8 cellular contexts compared by ENCODE assay signal in the genomic region with DNA sequence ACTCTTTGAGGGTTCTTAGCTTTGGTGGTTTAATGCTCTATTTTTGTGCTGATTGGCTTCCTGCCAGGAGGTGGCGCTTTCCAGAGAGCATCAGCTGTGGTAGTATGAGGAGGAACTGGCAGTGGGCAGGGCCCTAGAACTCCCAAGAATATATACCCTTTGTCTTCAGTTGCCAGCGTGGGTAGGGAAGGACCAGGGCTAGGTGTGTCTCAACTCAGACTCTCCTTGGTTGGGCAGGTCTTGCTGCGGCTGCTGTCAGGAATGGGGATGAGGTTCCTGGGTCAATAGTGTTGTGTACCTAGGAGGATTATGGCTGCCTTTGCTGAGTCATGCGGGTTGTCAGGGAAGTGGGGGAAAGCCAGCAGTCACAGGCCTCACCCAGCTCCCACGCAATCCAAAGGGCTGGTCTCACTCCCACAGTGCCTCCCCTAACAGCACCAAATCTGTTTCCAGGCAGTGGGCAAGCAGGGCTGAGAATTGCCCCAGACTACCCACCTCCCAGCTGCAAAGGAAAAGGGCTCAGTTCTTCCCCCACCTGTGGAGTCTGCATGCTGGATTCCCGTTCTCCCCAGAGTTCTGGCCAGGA.
A peak's percentile ranks its signal among the peaks of the same experiment; 100 is the strongest.
DNase-seq lines count a peak whose midpoint lies in the region; ATAC-seq and TF ChIP-seq lines count a peak whose summit lies in the region.

No MANE protein-coding gene starts in this region.

- DNase-seq in Calu3, result peak; percentile 47
- DNase-seq in GM20000 (ENCODE audit: low spot score), result no peak
- DNase-seq in SHP77 (lab: John Stamatoyannopoulos, UW), result peak; percentile 48 to 50
- DNase-seq in iPS DF 19.7 (ENCODE audit: low read depth, low spot score), result peak; percentile 45

- no TSS peak for BruUV-seq in Calu3 (replicated peaks; lab: Mats Ljungman, UMichigan)

- H3K9me3 Mint-ChIP-seq in Calu3 (ENCODE audit: low read depth, unreplicated experiment), result no peaks in the 10 kb centered on the region

- H3K36me3 Mint-ChIP-seq in Calu3 (ENCODE audit: insufficient read depth, unreplicated experiment), result no peaks in the 10 kb centered on the region

- peak overlapping the region; percentile 53 for H3K27ac Mint-ChIP-seq in Calu3 (ENCODE audit: unreplicated experiment)

- H3K27me3 Mint-ChIP-seq in Calu3 (ENCODE audit: unreplicated experiment), result no peaks in the 10 kb centered on the region

- no peak for ATAC-seq in HG02798 (IDR thresholded peaks at IDR 0.05; ENCODE audit: poor library complexity, unreplicated experiment)
- no peak for ATAC-seq in HG02759 (IDR thresholded peaks at IDR 0.05; ENCODE audit: unreplicated experiment)
- ATAC-seq in HG03280 (IDR thresholded peaks at IDR 0.05; ENCODE audit: unreplicated experiment), result no peak
- ATAC-seq in HG02852 (IDR thresholded peaks at IDR 0.05; ENCODE audit: unreplicated experiment), result no peak

- peaks cover 12% of the 10 kb centered on the region for H3K4me1 Mint-ChIP-seq in Calu3 (ENCODE audit: low read depth, unreplicated experiment)

- CTCF ChIA-PET in Calu3 (lab: Charles Lee), result no interaction called here

- no peak for TF ChIP-seq CTCF in Calu3 (IDR thresholded peaks at IDR 0.05; ENCODE audit: unreplicated experiment)
- peak; percentile 10 for TF ChIP-seq CTCF in GM20000 (IDR thresholded peaks at IDR 0.05; ENCODE audit: extremely low read depth, missing control alignments)

- intact Hi-C loops in Calu3 (cut with micrococcal nuclease; ENCODE audit: unreplicated experiment), result no loop called here

- no peak overlapping the region for H3K4me3 Mint-ChIP-seq in Calu3 (ENCODE audit: low read depth, unreplicated experiment)
